In the genomic region with DNA sequence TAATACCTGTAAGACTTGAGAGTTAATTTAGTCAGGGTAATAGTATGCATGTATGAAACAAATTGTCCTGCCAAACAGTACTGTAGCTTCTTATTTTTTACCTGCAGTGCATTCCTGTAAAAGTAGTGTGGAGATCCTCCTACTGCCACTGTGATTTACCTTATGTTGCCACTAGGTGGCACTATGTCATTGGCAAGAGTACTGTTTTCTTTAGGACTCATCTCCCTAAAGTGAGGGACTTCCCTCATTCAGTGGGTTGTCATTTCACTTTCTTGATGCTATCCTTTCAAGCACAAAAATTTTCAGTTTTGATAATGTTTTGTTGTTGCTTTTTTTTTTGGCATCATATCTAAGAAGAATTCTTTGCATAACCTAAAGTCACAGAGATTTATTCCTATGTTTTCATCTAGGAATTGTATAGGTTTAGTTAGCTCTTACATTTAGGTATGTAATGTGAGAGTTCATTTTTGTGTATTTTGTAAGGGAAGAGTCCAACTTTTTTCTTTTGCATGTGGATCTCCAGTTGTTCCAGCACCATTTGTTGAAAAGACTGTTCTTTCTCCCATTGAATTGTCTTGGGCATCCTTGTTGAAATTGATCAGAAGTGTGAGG, we compare ENCODE assay signal across 8 cellular contexts.
DNase-seq lines count a peak whose midpoint lies in the region; ATAC-seq and TF ChIP-seq lines count a peak whose summit lies in the region.

No MANE protein-coding gene starts in this region.

- peaks cover 14% of the 10 kb centered on the region for H3K79me2 ChIP-seq in OCI-LY3 (ENCODE audit: low read length)

- H3K9ac ChIP-seq in OCI-LY3 (ENCODE audit: low read length) = no peak overlapping the region

- H3K4me1 ChIP-seq in OCI-LY3 (ENCODE audit: low read length) (peaks cover 55% of the 10 kb centered on the region), gastroesophageal sphincter (peaks cover 13 to 82% (median 21%) of the 10 kb centered on the region in 3 donors)

- ATAC-seq in GM19463 (IDR thresholded peaks at IDR 0.05; ENCODE audit: unreplicated experiment) (peak; percentile 35), gastroesophageal sphincter (peak; percentile 68), GM18498 (IDR thresholded peaks at IDR 0.05; ENCODE audit: unreplicated experiment) (no peak)

- H3K27ac ChIP-seq in OCI-LY3 (ENCODE audit: low read length) (no peak overlapping the region), gastroesophageal sphincter (peak overlapping the region in 3 of 4 donors; percentile 4 to 73 (median 66))

- H4K20me1 ChIP-seq in OCI-LY3 (ENCODE audit: insufficient read depth, low read length) = peaks cover 56% of the 10 kb centered on the region

- H3K4me2 ChIP-seq in OCI-LY3 (ENCODE audit: low read length) = peak overlapping the region; percentile 35

- TF ChIP-seq CTCF in OCI-LY3 (IDR thresholded peaks at IDR 0.05; ENCODE audit: low read depth, low read length) (peak; percentile 81), gastroesophageal sphincter (IDR thresholded peaks at IDR 0.05) (peak; percentile 49 to 85 (median 80))

- H3K9me3 ChIP-seq in OCI-LY3 (ENCODE audit: insufficient read depth, low read length) (no peaks in the 10 kb centered on the region), gastroesophageal sphincter (no peaks in the 10 kb centered on the region)

- H3K36me3 ChIP-seq in OCI-LY3 (replicated peaks; ENCODE audit: low read depth, low read length) (no peaks in the 10 kb centered on the region), gastroesophageal sphincter (peaks cover 0 to 5% of the 10 kb centered on the region in 2 donors)

- TF ChIP-seq EP300 in gastroesophageal sphincter (IDR thresholded peaks at IDR 0.05) = no peak

- TF ChIP-seq POLR2A in gastroesophageal sphincter (IDR thresholded peaks at IDR 0.05) = no peak

- no peak overlapping the region for H2AFZ ChIP-seq in OCI-LY3 (ENCODE audit: low read depth, low read length)

- DNase-seq in D341Med (ENCODE audit: low spot score) = peak; percentile 56
- DNase-seq in HUDEP-2 (lab: John Stamatoyannopoulos, UW; ENCODE audit: unreplicated experiment in 76 of 76) = peak in 54 of 76 experiments; percentile 1 to 74 (median 39)
- peak; percentile 12 for DNase-seq in activated T-helper 9 cell treated with anti-CD3 and anti-CD28 coated beads, Interleukin-2, amount 50 U/mL, for 16 hours (ENCODE audit: low read depth)
- DNase-seq in pons (ENCODE audit: low spot score) = peak; percentile 88

- no peak overlapping the region for H3K4me3 ChIP-seq in OCI-LY3 (ENCODE audit: low read length)
- no peak overlapping the region for H3K4me3 ChIP-seq in gastroesophageal sphincter

- H3K27me3 ChIP-seq in OCI-LY3 (ENCODE audit: low read depth, low read length) = no peaks in the 10 kb centered on the region
- H3K27me3 ChIP-seq in gastroesophageal sphincter = no peaks in the 10 kb centered on the region

Comparison
In these comparisons a context has a peak if more than half of its experiments do, and no peak if none do; other contexts are left out.
1. DNase-seq: peak in every context shown above with its lines; median percentile 88 in pons; 56 in D341Med; 39 in HUDEP-2; 12 in activated T-helper 9 cell treated with anti-CD3 and anti-CD28 coated beads, Interleukin-2, amount 50 U/mL, for 16 hours.